7 cellular contexts compared by ENCODE assay signal in the genomic region with DNA sequence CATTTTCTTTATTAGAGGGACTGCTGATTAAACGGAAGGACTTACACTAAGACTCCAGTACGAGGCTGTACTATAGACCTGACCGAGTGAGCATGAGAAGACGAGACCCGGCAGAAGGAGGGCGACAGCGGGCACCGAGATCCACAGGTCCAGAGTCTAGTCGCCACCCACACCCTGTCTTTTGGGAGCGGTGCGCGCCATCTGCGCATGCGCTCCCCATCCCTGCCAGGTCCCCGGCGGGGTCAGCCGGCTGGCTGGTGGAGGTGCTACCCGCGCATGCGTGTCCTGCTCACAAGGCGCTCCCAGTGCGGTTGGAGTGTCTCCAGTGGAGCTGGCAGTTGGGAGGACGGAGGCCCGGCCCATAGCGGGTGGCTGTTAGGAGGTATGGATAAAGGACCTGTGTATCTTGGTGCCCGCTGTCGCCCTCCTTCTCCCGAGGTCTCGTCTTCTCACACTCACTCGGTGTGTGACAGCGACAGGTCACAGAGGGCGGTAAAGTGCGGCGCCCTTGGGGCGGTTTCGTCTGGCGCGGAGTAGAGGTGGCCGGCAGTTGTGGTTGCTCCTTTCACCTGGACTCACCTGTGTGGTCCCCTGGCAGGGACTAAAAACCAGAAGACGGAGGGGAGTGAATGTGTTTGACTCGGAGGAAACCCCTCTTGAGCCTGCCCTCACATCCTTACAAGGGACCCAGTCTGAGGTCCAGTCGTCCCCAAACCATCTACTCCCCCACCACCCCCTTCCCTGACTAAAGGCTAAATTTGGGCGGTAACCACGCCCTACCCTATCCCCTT. TPM values are rescaled to one million over a fixed set of nuclear protein-coding genes. Genes with fewer than 3 reads are reported as not detected.
DNase-seq lines count a peak whose midpoint lies in the region; ATAC-seq and TF ChIP-seq lines count a peak whose summit lies in the region.

No MANE protein-coding gene starts in this region.

- WGBS in lower leg skin, 2 donors, result 8 to 29% methylated on average over 10 to 30 of the region's 44 CpGs

- peak overlapping the region; percentile 87 for H3K27ac Mint-ChIP-seq in dendritic cell treated with granulocyte-macrophage colony-stimulating factor and Interleukin-4, amounts not matched to agents 40 ng/mL and 50 ng/mL, for 4 days

- H3K4me3 ChIP-seq in lower leg skin (ENCODE audit: low read depth, poor library complexity, severe bottlenecking), result no peak overlapping the region

- H3K9me3 Mint-ChIP-seq in dendritic cell treated with granulocyte-macrophage colony-stimulating factor and Interleukin-4, amounts not matched to agents 40 ng/mL and 50 ng/mL, for 4 days, result no peaks in the 10 kb centered on the region

- TF ChIP-seq CTCF in lower leg skin (IDR thresholded peaks at IDR 0.05), result no peak

- H3K4me3 Mint-ChIP-seq in dendritic cell treated with granulocyte-macrophage colony-stimulating factor and Interleukin-4, amounts not matched to agents 40 ng/mL and 50 ng/mL, for 4 days, result peak overlapping the region; percentile 81

- H3K4me1 Mint-ChIP-seq in dendritic cell treated with granulocyte-macrophage colony-stimulating factor and Interleukin-4, amounts not matched to agents 40 ng/mL and 50 ng/mL, for 4 days (ENCODE audit: low read depth), result peaks cover 44% of the 10 kb centered on the region

- DNase-seq in NCI-H460 (ENCODE audit: extremely low read depth, low read depth), result peak; percentile 87
- DNase-seq in activated CD4-positive, alpha-beta T cell treated with anti-CD3 and anti-CD28 coated beads, Interleukin-2, amount 50 U/mL, for 4 hours, result peak; percentile 45 to 61
- peak; percentile 34 to 93 for DNase-seq in lower leg skin (ENCODE audit: low spot score in 2 of 2)
- DNase-seq in stimulated activated CD4-positive, alpha-beta T cell treated with anti-CD3 and anti-CD28 coated beads, Interleukin-4, amount 100 ng/mL, for 4 hours, result peak; percentile 69 to 73

- no peaks in the 10 kb centered on the region for H3K27me3 Mint-ChIP-seq in dendritic cell treated with granulocyte-macrophage colony-stimulating factor and Interleukin-4, amounts not matched to agents 40 ng/mL and 50 ng/mL, for 4 days

- H3K36me3 Mint-ChIP-seq in dendritic cell treated with granulocyte-macrophage colony-stimulating factor and Interleukin-4, amounts not matched to agents 40 ng/mL and 50 ng/mL, for 4 days (ENCODE audit: low read depth), result no peaks in the 10 kb centered on the region

- peak; percentile 76 for ATAC-seq in GM18868 (IDR thresholded peaks at IDR 0.05; ENCODE audit: unreplicated experiment)
- peak; percentile 80 for ATAC-seq in HG03196 (IDR thresholded peaks at IDR 0.05; ENCODE audit: unreplicated experiment)

- intact Hi-C loops in dendritic cell treated with granulocyte-macrophage colony-stimulating factor and Interleukin-4, amounts not matched to agents 40 ng/mL and 50 ng/mL, for 4 days (cut with micrococcal nuclease), result loop anchor here (5.0 to 10.0 kb wide), 2 partner anchors 129 to 157 kb away; a partner anchor contains a TSS
- intact Hi-C loops in lower leg skin (cut with DNase I; ENCODE audit: low total_unique reads), result no loop called here

- TF ChIP-seq POLR2A in lower leg skin (IDR thresholded peaks at IDR 0.05), result no peak

RNA-seq across cellular contexts. Expression of a gene that starts 7.6 kb away (rescaled TPM):
- total RNA-seq in NCI-H460 (2014; rRNA removed; shearing (Covaris generic)), result 151 and 173 TPM in 2 replicates
- 209 and 291 TPM in 2 replicates for polyA plus RNA-seq in NCI-H460 (2014; cell fraction: nucleus; rRNA removed)
- 100 to 1,000 TPM in 1 of 4 donors, 10 to 100 TPM in 3; 61.2 to 109 (median 83.3) TPM for total RNA-seq in lower leg skin

RNA-seq across cellular contexts. Expression of a gene that starts 19.1 kb away (rescaled TPM):
- total RNA-seq in NCI-H460 (2014; rRNA removed; shearing (Covaris generic)), result 1.2 and 1.5 TPM in 2 replicates
- 0.67 and 3.8 TPM in 2 replicates for polyA plus RNA-seq in NCI-H460 (2014; cell fraction: nucleus; rRNA removed)
- 1 to 10 TPM in 1 of 4 donors, under 1 TPM in 3; 0.65 to 1.1 (median 0.94) TPM for total RNA-seq in lower leg skin

RNA-seq across cellular contexts. Expression of a gene that starts 19.3 kb away (rescaled TPM):
- total RNA-seq in NCI-H460 (2014; rRNA removed; shearing (Covaris generic)), result 46.4 and 47.8 TPM in 2 replicates
- 33.7 and 44.5 TPM in 2 replicates for polyA plus RNA-seq in NCI-H460 (2014; cell fraction: nucleus; rRNA removed)
- total RNA-seq in lower leg skin, result 10 to 100 TPM; 23.0 to 48.9 (median 30.4) TPM
